In the genomic region with DNA sequence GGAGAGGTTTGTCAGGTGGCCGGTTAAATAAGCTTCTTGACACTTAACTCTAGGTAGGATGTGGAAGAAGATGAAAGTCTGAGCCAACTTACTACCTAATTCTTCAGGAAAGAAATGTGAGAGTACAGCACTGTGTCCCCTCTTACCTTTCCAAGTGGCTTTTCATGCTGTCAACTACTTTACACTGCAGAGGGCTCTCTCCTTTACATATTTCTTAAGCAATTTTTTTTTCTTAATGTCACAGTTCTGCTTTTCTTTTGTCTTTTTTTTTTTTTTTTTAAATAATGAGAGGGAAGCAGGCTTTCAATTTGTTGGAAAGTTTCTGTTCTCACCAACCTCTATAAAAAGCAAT, we compare ENCODE assay signal across 12 cellular contexts.
DNase-seq lines count a peak whose midpoint lies in the region; ATAC-seq and TF ChIP-seq lines count a peak whose summit lies in the region.
"Had no signal": no experiment of that assay in that cellular context is flagged by ENCODE, and none has a peak within 500 bp of the region (broad histone marks: within the 10 kb centered on the region; RNA-seq: fewer than 3 reads in every experiment).

No MANE protein-coding gene starts in this region.

- no peaks in the 10 kb centered on the region for H3K27me3 ChIP-seq in left lung
- no peaks in the 10 kb centered on the region for H3K27me3 ChIP-seq in gastroesophageal sphincter
- H3K27me3 ChIP-seq: BLaER1 treated with 17β-estradiol and CSF1 and Interleukin-3, amounts not matched to agents 10 nM and 100 nM; right atrium auricular region had no signal

- TF ChIP-seq POLR2A in gastroesophageal sphincter (IDR thresholded peaks at IDR 0.05): no peak

- 85% methylated on average over 1 of the region's 1 CpG; no CpG with 5 or more reads in 1 of the 2 donors for WGBS in gastroesophageal sphincter (ENCODE audit: low coverage in 1 of 2), 2 donors

- H3K9me3 ChIP-seq in left lung (no peaks in the 10 kb centered on the region), gastroesophageal sphincter (no peaks in the 10 kb centered on the region)
- H3K9me3 ChIP-seq: BLaER1 treated with 17β-estradiol and CSF1 and Interleukin-3, amounts not matched to agents 10 nM and 100 nM; right atrium auricular region had no signal

- H3K4me3 ChIP-seq in left lung (no peak overlapping the region), gastroesophageal sphincter (no peak overlapping the region)
- H3K4me3 ChIP-seq: BLaER1 treated with 17β-estradiol and CSF1 and Interleukin-3, amounts not matched to agents 10 nM and 100 nM; GM12878; right atrium auricular region had no signal

- TF ChIP-seq CTCF in left lung (IDR thresholded peaks at IDR 0.05) (no peak), gastroesophageal sphincter (IDR thresholded peaks at IDR 0.05) (no peak)

- intact Hi-C loops in left lung (cut with DNase I) (no loop called here), cardiac septum (cut with DNase I) (loop anchor here (5.0 kb wide), 1 partner anchor 53 kb away; no protein-coding TSS in a partner anchor)

- no peaks in the 10 kb centered on the region for H3K4me1 ChIP-seq in left lung
- no peaks in the 10 kb centered on the region for H3K4me1 ChIP-seq in gastroesophageal sphincter
- H3K4me1 ChIP-seq: right atrium auricular region had no signal

- no peak for DNase-seq in left lung
- no peak for DNase-seq in NCI-H2196 (lab: John Stamatoyannopoulos, UW; ENCODE audit: unreplicated experiment)
- no peak for DNase-seq in GOT3 (lab: John Stamatoyannopoulos, UW)
- no peak for DNase-seq in cardiac septum (ENCODE audit: low spot score)

- H3K27ac ChIP-seq in left lung (no peak overlapping the region), gastroesophageal sphincter (no peak overlapping the region)
- H3K27ac ChIP-seq: BLaER1 treated with 17β-estradiol and CSF1 and Interleukin-3, amounts not matched to agents 10 nM and 100 nM; KMS-11; right atrium auricular region had no signal

- ATAC-seq in GM18867 (IDR thresholded peaks at IDR 0.05; ENCODE audit: unreplicated experiment): peak; percentile 20
- ATAC-seq in GM21723 (IDR thresholded peaks at IDR 0.05; ENCODE audit: unreplicated experiment): peak; percentile 11
- ATAC-seq in HG03571 (IDR thresholded peaks at IDR 0.05; ENCODE audit: unreplicated experiment): peak; percentile 21
- ATAC-seq in left lung: peak; percentile 31
- no peak for ATAC-seq in gastroesophageal sphincter

- no peak for TF ChIP-seq EP300 in gastroesophageal sphincter (IDR thresholded peaks at IDR 0.05)

- H3K36me3 ChIP-seq in left lung (no peaks in the 10 kb centered on the region), gastroesophageal sphincter (no peaks in the 10 kb centered on the region)
- H3K36me3 ChIP-seq: BLaER1 treated with 17β-estradiol and CSF1 and Interleukin-3, amounts not matched to agents 10 nM and 100 nM; right atrium auricular region had no signal
